ENCODE assay signal across 1 cellular context in the genomic region with DNA sequence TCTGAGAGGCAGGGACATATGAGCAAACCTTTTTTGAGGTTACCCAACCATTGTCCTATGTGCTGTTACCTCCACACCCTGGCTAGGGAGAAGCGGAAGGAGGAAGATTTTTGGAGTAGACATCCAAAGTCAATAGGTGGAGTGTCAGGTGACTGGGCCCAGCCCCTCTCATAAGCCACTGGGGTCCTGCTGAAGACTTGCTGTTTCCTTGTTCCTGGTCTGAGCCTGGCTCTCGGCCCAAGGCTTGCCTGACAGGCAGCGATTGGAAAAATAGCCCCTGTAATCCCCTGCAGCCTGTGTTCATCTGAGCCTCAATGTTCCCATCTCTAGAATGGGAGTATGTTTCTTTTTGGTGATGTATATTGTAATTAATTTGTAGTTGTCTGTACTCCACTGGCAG.
A peak's percentile ranks its signal among the peaks of the same experiment; 100 is the strongest.
TF ChIP-seq lines count a peak whose summit lies in the region.

No MANE protein-coding gene starts in this region.

TF ChIP-seq in H1, 55 proteins besides CTCF, POLR2A, EP300 and RAD21:
- no peak for TF ChIP-seq GABPA (IDR thresholded peaks at IDR 0.05; ENCODE audit: borderline replicate concordance, insufficient read depth, low read length)
- TF ChIP-seq KDM1A (IDR thresholded peaks at IDR 0.05; ENCODE audit: borderline replicate concordance, low read length) = 0 out of 2 replicates have a peak, but pooled peaks have one; percentile 24
